Comparison of ENCODE assay signal across 18 cellular contexts in the genomic region with DNA sequence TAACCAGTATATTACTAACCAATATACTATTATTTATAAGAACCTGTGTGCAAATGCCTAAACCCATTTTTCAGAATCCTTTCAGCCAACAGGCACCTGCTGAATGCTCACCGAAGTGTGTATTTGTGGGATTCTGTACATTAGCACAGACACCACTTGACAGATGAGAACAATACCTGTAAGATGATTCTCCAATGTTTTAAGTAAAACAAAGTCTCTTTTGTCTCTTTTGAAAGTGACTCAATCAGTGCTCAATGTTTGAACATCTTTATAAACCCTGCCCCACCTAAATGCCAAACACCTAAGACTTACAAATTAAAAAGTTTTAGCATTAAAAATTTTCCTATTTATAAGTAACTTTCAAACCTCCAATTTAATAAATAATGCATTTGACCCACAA.
A peak's percentile ranks its signal among the peaks of the same experiment; 100 is the strongest.
DNase-seq lines count a peak whose midpoint lies in the region; ATAC-seq and TF ChIP-seq lines count a peak whose summit lies in the region.
"Had no signal": no experiment of that assay in that cellular context is flagged by ENCODE, and none has a peak within 500 bp of the region (broad histone marks: within the 10 kb centered on the region; RNA-seq: fewer than 3 reads in every experiment).

No MANE protein-coding gene starts in this region.

- H3K4me3 ChIP-seq in KMS-11 (IDR thresholded peaks at IDR 0.05; ENCODE audit: insufficient read depth, low read depth, low read length) (no peak overlapping the region), HAP-1 (no peak overlapping the region)
- H3K4me3 ChIP-seq: BLaER1 treated with 17β-estradiol and CSF1 and Interleukin-3, amounts not matched to agents 10 nM and 100 nM had no signal

- peak overlapping the region; percentile 76; the same call in 1 of the 2 replicates for H3K9ac ChIP-seq in KMS-11
- H3K9ac ChIP-seq: BLaER1 treated with 17β-estradiol and CSF1 and Interleukin-3, amounts not matched to agents 10 nM and 100 nM had no signal

- TF ChIP-seq CTCF in 22Rv1 (IDR thresholded peaks at IDR 0.05) (no peak), KMS-11 (conservative IDR thresholded peaks at IDR 0.05; ENCODE audit: low read depth, low read length) (no peak), VCaP (conservative IDR thresholded peaks at IDR 0.05) (no peak)

- H3K79me2 ChIP-seq in KMS-11 (ENCODE audit: insufficient read depth, low read depth): no peaks in the 10 kb centered on the region

- DNase-seq in kidney tubule cell (ENCODE audit: low spot score) (peak; percentile 52), HAP-1 (ENCODE audit: low spot score in 2 of 2) (no peak), SKM-1 treated with dmso at 0.1 percent for 144 hours (lab: John Stamatoyannopoulos, UW; ENCODE audit: unreplicated experiment) (no peak), cerebellar nuclear complex (lab: John Stamatoyannopoulos, UW) (no peak)
- DNase-seq: central memory CD4-positive, alpha-beta T cell; esophagus squamous epithelium; GF-D8; KBM-7; NCI-H1694 treated with DMSO at 0.1 percent for 48 hours; NK-92 treated with Interleukin-12 subunit alpha and Interleukin-12 subunit beta, amount 100 ng/mL, for 24 hours; stimulated activated CD4-positive, alpha-beta T cell treated with anti-CD3 and anti-CD28 coated beads, Interleukin-12 subunit alpha, Interleukin-12 subunit beta, amount 100 ng/mL, for 4 hours had no signal

- no peaks in the 10 kb centered on the region for H4K20me1 ChIP-seq in KMS-11 (ENCODE audit: insufficient read depth)
- H4K20me1 ChIP-seq: BLaER1 treated with 17β-estradiol and CSF1 and Interleukin-3, amounts not matched to agents 10 nM and 100 nM had no signal

- H3K27ac ChIP-seq in 22Rv1: peak overlapping the region; percentile 82
- peak overlapping the region; percentile 95 for H3K27ac ChIP-seq in KMS-11
- peak overlapping the region; percentile 72 for H3K27ac ChIP-seq in VCaP
- H3K27ac ChIP-seq: BLaER1 treated with 17β-estradiol and CSF1 and Interleukin-3, amounts not matched to agents 10 nM and 100 nM; vagina had no signal

- peak overlapping the region; percentile 89 for H3K4me2 ChIP-seq in KMS-11

- H3K4me1 ChIP-seq in KMS-11 (ENCODE audit: low read depth, poor library complexity, severe bottlenecking) (peaks cover 19% of the 10 kb centered on the region), HAP-1 (no peaks in the 10 kb centered on the region)
- H3K4me1 ChIP-seq: BLaER1 treated with 17β-estradiol and CSF1 and Interleukin-3, amounts not matched to agents 10 nM and 100 nM; vagina had no signal

- no peaks in the 10 kb centered on the region for H3K27me3 ChIP-seq in KMS-11 (ENCODE audit: insufficient read depth, low read depth)
- no peaks in the 10 kb centered on the region for H3K27me3 ChIP-seq in HAP-1 (ENCODE audit: low read depth)
- H3K27me3 ChIP-seq: esophagus squamous epithelium, vagina had no signal

- peak overlapping the region; percentile 71 for H2AFZ ChIP-seq in KMS-11 (ENCODE audit: low read depth)

- ATAC-seq in GM18907 (IDR thresholded peaks at IDR 0.05; ENCODE audit: unreplicated experiment): no peak
- ATAC-seq: activated CD4-positive, CD25-positive, alpha-beta regulatory T cell treated with anti-CD3 and anti-CD28 coated beads, Interleukin-2, amount 50 U/mL, for 24 hours had no signal

- in situ Hi-C loops in HAP-1 (cut with MboI; ENCODE audit: low sequenced_read_pairs): no loop called here

- no peaks in the 10 kb centered on the region for H3K36me3 ChIP-seq in KMS-11 (ENCODE audit: insufficient read depth)
- no peaks in the 10 kb centered on the region for H3K36me3 ChIP-seq in HAP-1 (replicated peaks)
- H3K36me3 ChIP-seq: BLaER1 treated with 17β-estradiol and CSF1 and Interleukin-3, amounts not matched to agents 10 nM and 100 nM; esophagus squamous epithelium; vagina had no signal

- H3K9me3 ChIP-seq in HAP-1: no peaks in the 10 kb centered on the region
- H3K9me3 ChIP-seq: esophagus squamous epithelium, vagina had no signal
